ENCODE assay signal across 1 cellular context in the genomic region with DNA sequence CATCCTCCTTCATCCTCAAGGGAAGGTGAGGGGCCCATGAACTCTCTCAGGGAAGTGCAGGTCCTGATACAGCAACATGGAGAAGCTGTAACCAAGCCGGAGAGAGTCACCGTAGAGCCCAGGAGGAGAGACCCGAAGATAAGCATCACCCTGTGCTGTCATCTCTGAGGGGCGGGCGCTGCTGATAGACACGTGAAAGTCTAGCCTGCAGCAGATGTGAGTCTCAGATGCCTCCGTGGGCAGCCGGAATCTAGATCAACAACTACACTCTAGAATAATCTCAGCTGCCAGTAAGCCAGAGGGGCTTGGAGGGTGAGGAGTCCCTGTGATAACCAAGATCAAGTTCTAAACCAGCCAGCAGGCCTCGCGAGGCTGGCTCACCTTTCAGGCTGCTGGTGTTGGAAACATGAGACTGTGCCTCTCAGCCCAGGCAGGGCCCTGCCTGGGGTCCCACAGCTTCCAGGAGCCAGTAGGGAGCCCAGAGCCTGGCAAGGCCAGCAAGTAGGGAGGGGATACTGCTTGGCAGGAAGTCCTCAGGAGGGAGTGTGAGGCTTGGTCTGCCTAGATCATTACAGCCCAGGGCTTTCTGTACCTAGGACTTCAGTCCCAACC.
A peak's percentile ranks its signal among the peaks of the same experiment; 100 is the strongest.
TF ChIP-seq lines count a peak whose summit lies in the region.

No MANE protein-coding gene starts in this region.

TF ChIP-seq in K562, 482 proteins besides CTCF, POLR2A, EP300 and RAD21 (continued from another document and continues in another):
- TF ChIP-seq ZNF347 (CRISPR knock-in tag; IDR thresholded peaks at IDR 0.05; ENCODE audit: low read depth), result no peak
- TF ChIP-seq, protein P1, sequence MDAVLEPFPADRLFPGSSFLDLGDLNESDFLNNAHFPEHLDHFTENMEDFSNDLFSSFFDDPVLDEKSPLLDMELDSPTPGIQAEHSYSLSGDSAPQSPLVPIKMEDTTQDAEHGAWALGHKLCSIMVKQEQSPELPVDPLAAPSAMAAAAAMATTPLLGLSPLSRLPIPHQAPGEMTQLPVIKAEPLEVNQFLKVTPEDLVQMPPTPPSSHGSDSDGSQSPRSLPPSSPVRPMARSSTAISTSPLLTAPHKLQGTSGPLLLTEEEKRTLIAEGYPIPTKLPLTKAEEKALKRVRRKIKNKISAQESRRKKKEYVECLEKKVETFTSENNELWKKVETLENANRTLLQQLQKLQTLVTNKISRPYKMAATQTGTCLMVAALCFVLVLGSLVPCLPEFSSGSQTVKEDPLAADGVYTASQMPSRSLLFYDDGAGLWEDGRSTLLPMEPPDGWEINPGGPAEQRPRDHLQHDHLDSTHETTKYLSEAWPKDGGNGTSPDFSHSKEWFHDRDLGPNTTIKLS (IDR thresholded peaks at IDR 0.05; ENCODE audit: borderline replicate concordance, low read depth), result peak; percentile 50; the same call in 1 of the 2 replicates
- peak; percentile 49 for TF ChIP-seq MYC (IDR thresholded peaks at IDR 0.05; ENCODE audit: low read depth, low read length)
- TF ChIP-seq MYC (CRISPR knock-in tag; IDR thresholded peaks at IDR 0.05; ENCODE audit: borderline replicate concordance, low read depth), result no peak
- no peak for TF ChIP-seq ZNF253 (CRISPR knock-in tag; conservative IDR thresholded peaks at IDR 0.05)
- no peak for TF ChIP-seq TFAM (CRISPR knock-in tag; conservative IDR thresholded peaks at IDR 0.05)
- TF ChIP-seq, protein P2, sequence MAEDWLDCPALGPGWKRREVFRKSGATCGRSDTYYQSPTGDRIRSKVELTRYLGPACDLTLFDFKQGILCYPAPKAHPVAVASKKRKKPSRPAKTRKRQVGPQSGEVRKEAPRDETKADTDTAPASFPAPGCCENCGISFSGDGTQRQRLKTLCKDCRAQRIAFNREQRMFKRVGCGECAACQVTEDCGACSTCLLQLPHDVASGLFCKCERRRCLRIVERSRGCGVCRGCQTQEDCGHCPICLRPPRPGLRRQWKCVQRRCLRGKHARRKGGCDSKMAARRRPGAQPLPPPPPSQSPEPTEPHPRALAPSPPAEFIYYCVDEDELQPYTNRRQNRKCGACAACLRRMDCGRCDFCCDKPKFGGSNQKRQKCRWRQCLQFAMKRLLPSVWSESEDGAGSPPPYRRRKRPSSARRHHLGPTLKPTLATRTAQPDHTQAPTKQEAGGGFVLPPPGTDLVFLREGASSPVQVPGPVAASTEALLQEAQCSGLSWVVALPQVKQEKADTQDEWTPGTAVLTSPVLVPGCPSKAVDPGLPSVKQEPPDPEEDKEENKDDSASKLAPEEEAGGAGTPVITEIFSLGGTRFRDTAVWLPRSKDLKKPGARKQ (CRISPR knock-in tag; IDR thresholded peaks at IDR 0.05), result no peak
- TF ChIP-seq POLR3A (IDR thresholded peaks at IDR 0.05; ENCODE audit: borderline replicate concordance, extremely low read depth, insufficient read depth, insufficient read length), result no peak
- TF ChIP-seq EWSR1 (IDR thresholded peaks at IDR 0.05; ENCODE audit: borderline replicate concordance, low read depth, partially characterized antibody), result no peak
- TF ChIP-seq ZNF12 (CRISPR knock-in tag; IDR thresholded peaks at IDR 0.05), result no peak
- peak; percentile 92 for TF ChIP-seq TEAD4 (IDR thresholded peaks at IDR 0.05; ENCODE audit: low read length)
- TF ChIP-seq TEAD4 (CRISPR knock-in tag; IDR thresholded peaks at IDR 0.05; ENCODE audit: borderline replicate concordance), result no peak
- TF ChIP-seq HSF4 (CRISPR knock-in tag; IDR thresholded peaks at IDR 0.05; ENCODE audit: borderline replicate concordance), result no peak
- TF ChIP-seq GTF2A2 (tag; IDR thresholded peaks at IDR 0.05), result no peak
- TF ChIP-seq NUFIP1 (IDR thresholded peaks at IDR 0.05; ENCODE audit: partially characterized antibody), result no peak
- no peak for TF ChIP-seq XRCC5 (IDR thresholded peaks at IDR 0.05; ENCODE audit: low read depth, low read length)
- no peak for TF ChIP-seq TGIF2 (CRISPR knock-in tag; IDR thresholded peaks at IDR 0.05)
- TF ChIP-seq, protein P3, sequence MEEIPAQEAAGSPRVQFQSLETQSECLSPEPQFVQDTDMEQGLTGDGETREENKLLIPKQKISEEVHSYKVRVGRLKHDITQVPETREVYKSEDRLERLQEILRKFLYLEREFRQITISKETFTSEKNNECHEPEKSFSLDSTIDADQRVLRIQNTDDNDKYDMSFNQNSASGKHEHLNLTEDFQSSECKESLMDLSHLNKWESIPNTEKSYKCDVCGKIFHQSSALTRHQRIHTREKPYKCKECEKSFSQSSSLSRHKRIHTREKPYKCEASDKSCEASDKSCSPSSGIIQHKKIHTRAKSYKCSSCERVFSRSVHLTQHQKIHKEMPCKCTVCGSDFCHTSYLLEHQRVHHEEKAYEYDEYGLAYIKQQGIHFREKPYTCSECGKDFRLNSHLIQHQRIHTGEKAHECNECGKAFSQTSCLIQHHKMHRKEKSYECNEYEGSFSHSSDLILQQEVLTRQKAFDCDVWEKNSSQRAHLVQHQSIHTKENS (CRISPR knock-in tag; IDR thresholded peaks at IDR 0.05), result no peak
- TF ChIP-seq, protein P4, sequence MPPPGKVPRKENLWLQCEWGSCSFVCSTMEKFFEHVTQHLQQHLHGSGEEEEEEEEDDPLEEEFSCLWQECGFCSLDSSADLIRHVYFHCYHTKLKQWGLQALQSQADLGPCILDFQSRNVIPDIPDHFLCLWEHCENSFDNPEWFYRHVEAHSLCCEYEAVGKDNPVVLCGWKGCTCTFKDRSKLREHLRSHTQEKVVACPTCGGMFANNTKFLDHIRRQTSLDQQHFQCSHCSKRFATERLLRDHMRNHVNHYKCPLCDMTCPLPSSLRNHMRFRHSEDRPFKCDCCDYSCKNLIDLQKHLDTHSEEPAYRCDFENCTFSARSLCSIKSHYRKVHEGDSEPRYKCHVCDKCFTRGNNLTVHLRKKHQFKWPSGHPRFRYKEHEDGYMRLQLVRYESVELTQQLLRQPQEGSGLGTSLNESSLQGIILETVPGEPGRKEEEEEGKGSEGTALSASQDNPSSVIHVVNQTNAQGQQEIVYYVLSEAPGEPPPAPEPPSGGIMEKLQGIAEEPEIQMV (tag; conservative IDR thresholded peaks at IDR 0.05; ENCODE audit: low read depth), result no peak
- TF ChIP-seq FIP1L1 (IDR thresholded peaks at IDR 0.05; ENCODE audit: low read depth, low read length, poor library complexity, severe bottlenecking), result no peak
- no peak for TF ChIP-seq ZNF589 (CRISPR knock-in tag; IDR thresholded peaks at IDR 0.05; ENCODE audit: low read depth)
- TF ChIP-seq ZNF507 (tag; conservative IDR thresholded peaks at IDR 0.05), result no peak
- no peak for TF ChIP-seq BACH1 (tag; IDR thresholded peaks at IDR 0.05)
- TF ChIP-seq KAT2B (IDR thresholded peaks at IDR 0.05; ENCODE audit: low read depth, low read length), result no peak
- TF ChIP-seq MAFF (IDR thresholded peaks at IDR 0.05; ENCODE audit: low read length), result no peak
- TF ChIP-seq, protein P5, sequence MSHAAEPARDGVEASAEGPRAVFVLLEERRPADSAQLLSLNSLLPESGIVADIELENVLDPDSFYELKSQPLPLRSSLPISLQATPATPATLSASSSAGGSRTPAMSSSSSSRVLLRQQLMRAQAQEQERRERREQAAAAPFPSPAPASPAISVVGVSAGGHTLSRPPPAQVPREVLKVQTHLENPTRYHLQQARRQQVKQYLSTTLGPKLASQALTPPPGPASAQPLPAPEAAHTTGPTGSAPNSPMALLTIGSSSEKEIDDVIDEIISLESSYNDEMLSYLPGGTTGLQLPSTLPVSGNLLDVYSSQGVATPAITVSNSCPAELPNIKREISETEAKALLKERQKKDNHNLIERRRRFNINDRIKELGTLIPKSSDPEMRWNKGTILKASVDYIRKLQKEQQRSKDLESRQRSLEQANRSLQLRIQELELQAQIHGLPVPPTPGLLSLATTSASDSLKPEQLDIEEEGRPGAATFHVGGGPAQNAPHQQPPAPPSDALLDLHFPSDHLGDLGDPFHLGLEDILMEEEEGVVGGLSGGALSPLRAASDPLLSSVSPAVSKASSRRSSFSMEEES (CRISPR knock-in tag; IDR thresholded peaks at IDR 0.05), result no peak
- no peak for TF ChIP-seq MED1 (CRISPR knock-in tag; IDR thresholded peaks at IDR 0.05; ENCODE audit: borderline replicate concordance)
- TF ChIP-seq ZNF282 (CRISPR knock-in tag; IDR thresholded peaks at IDR 0.05), result no peak
- no peak for TF ChIP-seq TBP (optimal IDR thresholded peaks at IDR 0.05; ENCODE audit: low read depth, low read length)
- no peak for TF ChIP-seq HDAC2 (IDR thresholded peaks at IDR 0.05)
- no peak for TF ChIP-seq EZH2 (IDR thresholded peaks at IDR 0.05; ENCODE audit: borderline replicate concordance, low read depth, low read length)
- peak; percentile 43; the same call in 1 of the 2 replicates for TF ChIP-seq FOXM1 (IDR thresholded peaks at IDR 0.05; ENCODE audit: low read depth)
- no peak for TF ChIP-seq FOXM1 (CRISPR knock-in tag; IDR thresholded peaks at IDR 0.05; ENCODE audit: low read depth)
- TF ChIP-seq GABPB2 (CRISPR knock-in tag; conservative IDR thresholded peaks at IDR 0.05), result no peak
- no peak for TF ChIP-seq ZNF23 (CRISPR knock-in tag; IDR thresholded peaks at IDR 0.05)
- no peak for TF ChIP-seq HMG20A (CRISPR knock-in tag; conservative IDR thresholded peaks at IDR 0.05)
- TF ChIP-seq, protein P6, sequence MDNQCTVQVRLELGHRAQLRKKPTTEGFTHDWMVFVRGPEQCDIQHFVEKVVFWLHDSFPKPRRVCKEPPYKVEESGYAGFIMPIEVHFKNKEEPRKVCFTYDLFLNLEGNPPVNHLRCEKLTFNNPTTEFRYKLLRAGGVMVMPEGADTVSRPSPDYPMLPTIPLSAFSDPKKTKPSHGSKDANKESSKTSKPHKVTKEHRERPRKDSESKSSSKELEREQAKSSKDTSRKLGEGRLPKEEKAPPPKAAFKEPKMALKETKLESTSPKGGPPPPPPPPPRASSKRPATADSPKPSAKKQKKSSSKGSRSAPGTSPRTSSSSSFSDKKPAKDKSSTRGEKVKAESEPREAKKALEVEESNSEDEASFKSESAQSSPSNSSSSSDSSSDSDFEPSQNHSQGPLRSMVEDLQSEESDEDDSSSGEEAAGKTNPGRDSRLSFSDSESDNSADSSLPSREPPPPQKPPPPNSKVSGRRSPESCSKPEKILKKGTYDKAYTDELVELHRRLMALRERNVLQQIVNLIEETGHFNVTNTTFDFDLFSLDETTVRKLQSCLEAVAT (IDR thresholded peaks at IDR 0.05), result no peak
- no peak for TF ChIP-seq ZNF354B (CRISPR knock-in tag; IDR thresholded peaks at IDR 0.05)
- TF ChIP-seq IFI16 (CRISPR knock-in tag; IDR thresholded peaks at IDR 0.05), result no peak
- TF ChIP-seq ZNF778 (CRISPR knock-in tag; IDR thresholded peaks at IDR 0.05), result no peak
- TF ChIP-seq ARID2 (IDR thresholded peaks at IDR 0.05), result no peak
- TF ChIP-seq, protein P7, sequence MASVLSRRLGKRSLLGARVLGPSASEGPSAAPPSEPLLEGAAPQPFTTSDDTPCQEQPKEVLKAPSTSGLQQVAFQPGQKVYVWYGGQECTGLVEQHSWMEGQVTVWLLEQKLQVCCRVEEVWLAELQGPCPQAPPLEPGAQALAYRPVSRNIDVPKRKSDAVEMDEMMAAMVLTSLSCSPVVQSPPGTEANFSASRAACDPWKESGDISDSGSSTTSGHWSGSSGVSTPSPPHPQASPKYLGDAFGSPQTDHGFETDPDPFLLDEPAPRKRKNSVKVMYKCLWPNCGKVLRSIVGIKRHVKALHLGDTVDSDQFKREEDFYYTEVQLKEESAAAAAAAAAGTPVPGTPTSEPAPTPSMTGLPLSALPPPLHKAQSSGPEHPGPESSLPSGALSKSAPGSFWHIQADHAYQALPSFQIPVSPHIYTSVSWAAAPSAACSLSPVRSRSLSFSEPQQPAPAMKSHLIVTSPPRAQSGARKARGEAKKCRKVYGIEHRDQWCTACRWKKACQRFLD (CRISPR knock-in tag; IDR thresholded peaks at IDR 0.05), result no peak
- TF ChIP-seq PHF21A (IDR thresholded peaks at IDR 0.05; ENCODE audit: borderline replicate concordance, low read depth), result no peak
- no peak for TF ChIP-seq ZNF75A (CRISPR knock-in tag; IDR thresholded peaks at IDR 0.05)
- TF ChIP-seq CBFA2T2 (conservative IDR thresholded peaks at IDR 0.05), result peak; percentile 89
- TF ChIP-seq PML (IDR thresholded peaks at IDR 0.05; ENCODE audit: low read length), result peak; percentile 81
- no peak for TF ChIP-seq HIVEP1 (CRISPR knock-in tag; IDR thresholded peaks at IDR 0.05)
- TF ChIP-seq, protein P8, sequence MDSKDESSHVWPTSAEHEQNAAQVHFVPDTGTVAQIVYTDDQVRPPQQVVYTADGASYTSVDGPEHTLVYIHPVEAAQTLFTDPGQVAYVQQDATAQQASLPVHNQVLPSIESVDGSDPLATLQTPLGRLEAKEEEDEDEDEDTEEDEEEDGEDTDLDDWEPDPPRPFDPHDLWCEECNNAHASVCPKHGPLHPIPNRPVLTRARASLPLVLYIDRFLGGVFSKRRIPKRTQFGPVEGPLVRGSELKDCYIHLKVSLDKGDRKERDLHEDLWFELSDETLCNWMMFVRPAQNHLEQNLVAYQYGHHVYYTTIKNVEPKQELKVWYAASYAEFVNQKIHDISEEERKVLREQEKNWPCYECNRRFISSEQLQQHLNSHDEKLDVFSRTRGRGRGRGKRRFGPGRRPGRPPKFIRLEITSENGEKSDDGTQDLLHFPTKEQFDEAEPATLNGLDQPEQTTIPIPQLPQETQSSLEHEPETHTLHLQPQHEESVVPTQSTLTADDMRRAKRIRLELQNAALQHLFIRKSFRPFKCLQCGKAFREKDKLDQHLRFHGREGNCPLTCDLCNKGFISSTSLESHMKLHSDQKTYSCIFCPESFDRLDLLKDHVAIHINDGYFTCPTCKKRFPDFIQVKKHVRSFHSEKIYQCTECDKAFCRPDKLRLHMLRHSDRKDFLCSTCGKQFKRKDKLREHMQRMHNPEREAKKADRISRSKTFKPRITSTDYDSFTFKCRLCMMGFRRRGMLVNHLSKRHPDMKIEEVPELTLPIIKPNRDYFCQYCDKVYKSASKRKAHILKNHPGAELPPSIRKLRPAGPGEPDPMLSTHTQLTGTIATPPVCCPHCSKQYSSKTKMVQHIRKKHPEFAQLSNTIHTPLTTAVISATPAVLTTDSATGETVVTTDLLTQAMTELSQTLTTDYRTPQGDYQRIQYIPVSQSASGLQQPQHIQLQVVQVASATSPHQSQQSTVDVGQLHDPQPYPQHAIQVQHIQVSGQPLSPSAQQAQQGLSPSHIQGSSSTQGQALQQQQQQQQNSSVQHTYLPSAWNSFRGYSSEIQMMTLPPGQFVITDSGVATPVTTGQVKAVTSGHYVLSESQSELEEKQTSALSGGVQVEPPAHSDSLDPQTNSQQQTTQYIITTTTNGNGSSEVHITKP (IDR thresholded peaks at IDR 0.05; ENCODE audit: partially characterized antibody), result no peak
- TF ChIP-seq ZNF408 (CRISPR knock-in tag; IDR thresholded peaks at IDR 0.05; ENCODE audit: low read depth), result no peak
- TF ChIP-seq MAZ (CRISPR knock-in tag; conservative IDR thresholded peaks at IDR 0.05 in 1 of 2, IDR thresholded peaks at IDR 0.05 in 1 of 2), result 0 out of 4 replicates have a peak, but pooled peaks of 1 of the 2 experiments have one; percentile 17
- TF ChIP-seq POLR2AphosphoS5 (IDR thresholded peaks at IDR 0.05; ENCODE audit: control insufficient read depth, insufficient read depth, low read depth, low read length), result peak; percentile 70; the same call in 1 of the 2 replicates
- no peak for TF ChIP-seq MECOM (CRISPR knock-in tag; IDR thresholded peaks at IDR 0.05)
- TF ChIP-seq PRMT5 (CRISPR knock-in tag; IDR thresholded peaks at IDR 0.05), result no peak
